In genomic region chr3:110101361-110101760, GRCh38 we compare ENCODE assay signal across 25 cellular contexts.
"Had no signal": no experiment of that assay in that cellular context is flagged by ENCODE, and none has a peak within 500 bp of the region (broad histone marks: within the 10 kb centered on the region; RNA-seq: fewer than 3 reads in every experiment).

No MANE protein-coding gene starts in this region.

- H3K9me3 Mint-ChIP-seq: activated T-helper 1 cell treated with anti-CD3 and anti-CD28 coated beads, Interleukin-12 subunit alpha, Interleukin-12 subunit beta, Interleukin-2, Interleukin-4 antibody, amounts not matched to agents 30 ng/mL and 10 ng/mL and 1 ng/mL, durations not matched to agents 14 hours and 24 hours and 36 hours had no signal

- H3K4me1 Mint-ChIP-seq: brain; immature natural killer cell; naive thymus-derived CD8-positive, alpha-beta T cell; stimulated activated naive B cell treated with anti-CD40 and anti-IgM and Interleukin-4, amounts not matched to agents 10 μg/mL and 1 μg/mL and 100 μg/mL, for 72 hours had no signal

- H3K4me3 Mint-ChIP-seq: activated CD8-positive, alpha-beta T cell treated with anti-CD3 and anti-CD28 coated beads, Interleukin-2, amount 10 ng/mL, durations not matched to agents 7 days and 5 days; activated T-helper 1 cell treated with anti-CD3 and anti-CD28 coated beads, Interleukin-12 subunit alpha, Interleukin-12 subunit beta, Interleukin-2, Interleukin-4 antibody, amounts not matched to agents 30 ng/mL and 10 ng/mL and 1 ng/mL, durations not matched to agents 14 hours and 24 hours and 36 hours; brain; effector memory CD8-positive, alpha-beta T cell; immature natural killer cell; naive thymus-derived CD8-positive, alpha-beta T cell; stimulated activated naive B cell treated with anti-CD40 and anti-IgM and Interleukin-4, amounts not matched to agents 10 μg/mL and 1 μg/mL and 100 μg/mL, for 72 hours had no signal

- H3K36me3 Mint-ChIP-seq: brain; immature natural killer cell; naive thymus-derived CD8-positive, alpha-beta T cell; stimulated activated naive B cell treated with anti-CD40 and anti-IgM and Interleukin-4, amounts not matched to agents 10 μg/mL and 1 μg/mL and 100 μg/mL, for 72 hours had no signal

- ATAC-seq: activated CD8-positive, alpha-beta T cell treated with anti-CD3 and anti-CD28 coated beads, Interleukin-2, amount 10 ng/mL, durations not matched to agents 7 days and 5 days; effector memory CD8-positive, alpha-beta T cell; foreskin keratinocyte; naive thymus-derived CD8-positive, alpha-beta T cell; sciatic nerve; stimulated activated naive B cell treated with anti-CD40 and anti-IgM and Interleukin-4, amounts not matched to agents 10 μg/mL and 1 μg/mL and 100 μg/mL, for 72 hours had no signal

- H3K27me3 Mint-ChIP-seq: brain; effector memory CD8-positive, alpha-beta T cell; naive thymus-derived CD8-positive, alpha-beta T cell; stimulated activated naive B cell treated with anti-CD40 and anti-IgM and Interleukin-4, amounts not matched to agents 10 μg/mL and 1 μg/mL and 100 μg/mL, for 72 hours had no signal

- H3K27ac Mint-ChIP-seq: activated CD8-positive, alpha-beta T cell treated with anti-CD3 and anti-CD28 coated beads, Interleukin-2, amount 10 ng/mL, durations not matched to agents 7 days and 5 days; activated T-helper 1 cell treated with anti-CD3 and anti-CD28 coated beads, Interleukin-12 subunit alpha, Interleukin-12 subunit beta, Interleukin-2, Interleukin-4 antibody, amounts not matched to agents 30 ng/mL and 10 ng/mL and 1 ng/mL, durations not matched to agents 14 hours and 24 hours and 36 hours; brain; effector memory CD8-positive, alpha-beta T cell; immature natural killer cell; naive thymus-derived CD8-positive, alpha-beta T cell; stimulated activated naive B cell treated with anti-CD40 and anti-IgM and Interleukin-4, amounts not matched to agents 10 μg/mL and 1 μg/mL and 100 μg/mL, for 72 hours had no signal

- H3K4me3 ChIP-seq: dorsolateral prefrontal cortex, esophagus muscularis mucosa, left ventricle myocardium inferior, smooth muscle cell, transverse colon had no signal

- DNase-seq: activated CD4-positive, alpha-beta T cell treated with anti-CD3 and anti-CD28 coated beads for 1 hour; activated CD4-positive, alpha-beta T cell treated with anti-CD3 and anti-CD28 coated beads, Interleukin-2, amount 50 U/mL, for 1 hour; activated CD8-positive, alpha-beta T cell treated with anti-CD3 and anti-CD28 coated beads, Interleukin-2, amount 10 ng/mL, durations not matched to agents 7 days and 5 days; activated gamma-delta T cell; activated naive CD4-positive, alpha-beta T cell treated with anti-CD3 and anti-CD28 coated beads, Interleukin-2, amount 50 U/mL, for 16 hours; aorta; central memory CD4-positive, alpha-beta T cell; dorsolateral prefrontal cortex; effector memory CD8-positive, alpha-beta T cell; immature natural killer cell; left ventricle myocardium inferior; naive thymus-derived CD8-positive, alpha-beta T cell; stimulated activated CD4-positive, alpha-beta T cell treated with anti-CD3 and anti-CD28 coated beads, Interleukin-15, amount 100 ng/mL, for 24 hours; stimulated activated naive B cell treated with anti-CD40 and anti-IgM and Interleukin-4, amounts not matched to agents 10 μg/mL and 1 μg/mL and 100 μg/mL, for 72 hours; transverse colon had no signal

- FAIRE-seq: colon, endothelial cell of umbilical vein, TTC549, urothelium cell line had no signal
